In genomic region chr7:6399351-6399750, GRCh38 we compare ENCODE assay signal across 16 cellular contexts. TPM values are rescaled to one million over a fixed set of nuclear protein-coding genes. Genes with fewer than 3 reads are reported as not detected.
DNase-seq lines count a peak whose midpoint lies in the region; ATAC-seq and TF ChIP-seq lines count a peak whose summit lies in the region.
"Had no signal": no experiment of that assay in that cellular context is flagged by ENCODE, and none has a peak within 500 bp of the region (broad histone marks: within the 10 kb centered on the region; RNA-seq: fewer than 3 reads in every experiment).

No MANE protein-coding gene starts in this region.

- 100% methylated on average over 1 to 2 of the region's 8 CpGs for WGBS in mesodermal cell (ENCODE audit: insufficient coverage in 2 of 2), 2 experiments
- 98% methylated on average over 8 of the region's 8 CpGs for WGBS in thymus

- H3K36me3 ChIP-seq in mesodermal cell (ENCODE audit: control insufficient read depth, insufficient read depth, low read length), result peaks cover 76% of the 10 kb centered on the region
- peaks cover 51% of the 10 kb centered on the region for H3K36me3 ChIP-seq in thymus (ENCODE audit: control insufficient read depth, insufficient read depth)

- H3K27ac Mint-ChIP-seq in activated CD8-positive, alpha-beta T cell treated with anti-CD3 and anti-CD28 coated beads for 36 hours, result peak overlapping the region; percentile 25
- no peak overlapping the region for H3K27ac Mint-ChIP-seq in activated CD8-positive, alpha-beta T cell treated with anti-CD3 and anti-CD28 coated beads, Interleukin-2, amount 10 ng/mL, durations not matched to agents 7 days and 5 days
- H3K27ac Mint-ChIP-seq: stimulated activated memory B cell treated with anti-CD40 and anti-IgM and Interleukin-4, amounts not matched to agents 10 μg/mL and 1 μg/mL and 100 μg/mL, for 72 hours; T-helper 17 cell had no signal

- POLR2A ChIA-PET in activated CD8-positive, alpha-beta T cell treated with anti-CD3 and anti-CD28 coated beads for 36 hours (lab: Charles Lee), result no interaction called here
- POLR2A ChIA-PET in activated CD8-positive, alpha-beta T cell treated with anti-CD3 and anti-CD28 coated beads, Interleukin-2, amount 10 ng/mL, durations not matched to agents 7 days and 5 days (lab: Charles Lee), result no interaction called here

- peaks cover 32% of the 10 kb centered on the region for H3K36me3 Mint-ChIP-seq in activated CD8-positive, alpha-beta T cell treated with anti-CD3 and anti-CD28 coated beads for 36 hours (ENCODE audit: low read depth)
- peaks cover 51% of the 10 kb centered on the region for H3K36me3 Mint-ChIP-seq in activated CD8-positive, alpha-beta T cell treated with anti-CD3 and anti-CD28 coated beads, Interleukin-2, amount 10 ng/mL, durations not matched to agents 7 days and 5 days (ENCODE audit: low read depth)

- H3K27me3 ChIP-seq in thymus (ENCODE audit: control insufficient read depth, insufficient read depth), result no peaks in the 10 kb centered on the region

- CTCF ChIA-PET in activated CD8-positive, alpha-beta T cell treated with anti-CD3 and anti-CD28 coated beads for 36 hours (lab: Charles Lee), result interaction anchor here (1.0 kb wide), 1 partner anchor 9 kb away, joined by 4 read pairs; no protein-coding TSS in a partner anchor
- CTCF ChIA-PET in activated CD8-positive, alpha-beta T cell treated with anti-CD3 and anti-CD28 coated beads, Interleukin-2, amount 10 ng/mL, durations not matched to agents 7 days and 5 days (lab: Charles Lee), result no interaction called here

- H3K9me3 ChIP-seq in mesodermal cell (ENCODE audit: control insufficient read depth, low read length), result no peaks in the 10 kb centered on the region
- peaks cover under 1% of the 10 kb centered on the region for H3K9me3 ChIP-seq in thymus (ENCODE audit: control insufficient read depth)
- H3K9me3 ChIP-seq: A549 had no signal

- H3K4me1 ChIP-seq in mesodermal cell (ENCODE audit: control insufficient read depth, insufficient read depth, low read length, poor library complexity, severe bottlenecking) (peaks cover 27% of the 10 kb centered on the region), thymus (ENCODE audit: control insufficient read depth, insufficient read depth, low read length) (no peaks in the 10 kb centered on the region)

- intact Hi-C loops in activated CD8-positive, alpha-beta T cell treated with anti-CD3 and anti-CD28 coated beads for 36 hours (cut with micrococcal nuclease), result no loop called here

- peaks cover 26% of the 10 kb centered on the region for H3K4me1 Mint-ChIP-seq in activated CD8-positive, alpha-beta T cell treated with anti-CD3 and anti-CD28 coated beads for 36 hours (ENCODE audit: low read depth)
- peaks cover 21% of the 10 kb centered on the region for H3K4me1 Mint-ChIP-seq in activated CD8-positive, alpha-beta T cell treated with anti-CD3 and anti-CD28 coated beads, Interleukin-2, amount 10 ng/mL, durations not matched to agents 7 days and 5 days (ENCODE audit: low read depth)

- no peak for ATAC-seq in activated CD8-positive, alpha-beta T cell treated with anti-CD3 and anti-CD28 coated beads for 36 hours
- ATAC-seq in activated CD8-positive, alpha-beta T cell treated with anti-CD3 and anti-CD28 coated beads, Interleukin-2, amount 10 ng/mL, durations not matched to agents 7 days and 5 days, result no peak
- ATAC-seq in GM21737 (IDR thresholded peaks at IDR 0.05; ENCODE audit: unreplicated experiment) (no peak), HG02973 (IDR thresholded peaks at IDR 0.05; ENCODE audit: unreplicated experiment) (no peak)
- ATAC-seq: stimulated activated memory B cell treated with anti-CD40 and anti-IgM and Interleukin-4, amounts not matched to agents 10 μg/mL and 1 μg/mL and 100 μg/mL, for 72 hours; T-helper 17 cell had no signal

- no peak for DNase-seq in activated CD8-positive, alpha-beta T cell treated with anti-CD3 and anti-CD28 coated beads for 36 hours
- no peak for DNase-seq in activated CD8-positive, alpha-beta T cell treated with anti-CD3 and anti-CD28 coated beads, Interleukin-2, amount 10 ng/mL, durations not matched to agents 7 days and 5 days
- DNase-seq in coronary artery (ENCODE audit: low spot score), result no peak
- DNase-seq in effector CD4-positive, alpha-beta T cell, result no peak
- DNase-seq: aorta, GF-D8, kidney, naive B cell, NCI-H510A treated with DMSO at 0.1 percent for 48 hours, T-helper 17 cell had no signal

- no peaks in the 10 kb centered on the region for H3K9me3 Mint-ChIP-seq in activated CD8-positive, alpha-beta T cell treated with anti-CD3 and anti-CD28 coated beads for 36 hours
- no peaks in the 10 kb centered on the region for H3K9me3 Mint-ChIP-seq in activated CD8-positive, alpha-beta T cell treated with anti-CD3 and anti-CD28 coated beads, Interleukin-2, amount 10 ng/mL, durations not matched to agents 7 days and 5 days (ENCODE audit: insufficient read depth)
- H3K9me3 Mint-ChIP-seq: naive B cell; stimulated activated memory B cell treated with anti-CD40 and anti-IgM and Interleukin-4, amounts not matched to agents 10 μg/mL and 1 μg/mL and 100 μg/mL, for 72 hours had no signal

- H3K27me3 Mint-ChIP-seq in activated CD8-positive, alpha-beta T cell treated with anti-CD3 and anti-CD28 coated beads for 36 hours, result no peaks in the 10 kb centered on the region
- no peaks in the 10 kb centered on the region for H3K27me3 Mint-ChIP-seq in activated CD8-positive, alpha-beta T cell treated with anti-CD3 and anti-CD28 coated beads, Interleukin-2, amount 10 ng/mL, durations not matched to agents 7 days and 5 days (ENCODE audit: low read depth)
- H3K27me3 Mint-ChIP-seq: naive B cell; stimulated activated memory B cell treated with anti-CD40 and anti-IgM and Interleukin-4, amounts not matched to agents 10 μg/mL and 1 μg/mL and 100 μg/mL, for 72 hours; T-helper 17 cell had no signal

- H3K4me3 Mint-ChIP-seq in activated CD8-positive, alpha-beta T cell treated with anti-CD3 and anti-CD28 coated beads for 36 hours, result no peak overlapping the region
- no peak overlapping the region for H3K4me3 Mint-ChIP-seq in activated CD8-positive, alpha-beta T cell treated with anti-CD3 and anti-CD28 coated beads, Interleukin-2, amount 10 ng/mL, durations not matched to agents 7 days and 5 days
- H3K4me3 Mint-ChIP-seq: naive B cell; stimulated activated memory B cell treated with anti-CD40 and anti-IgM and Interleukin-4, amounts not matched to agents 10 μg/mL and 1 μg/mL and 100 μg/mL, for 72 hours; T-helper 17 cell had no signal

- H3K27ac ChIP-seq in coronary artery (peak overlapping the region in 1 of 2 donors; percentile 13), mesodermal cell (ENCODE audit: low read depth, low read length, severe bottlenecking) (peak overlapping the region; percentile 33), thymus (ENCODE audit: low read depth) (peak overlapping the region; percentile 8)

- TF ChIP-seq CTCF in activated CD8-positive, alpha-beta T cell treated with anti-CD3 and anti-CD28 coated beads for 36 hours (IDR thresholded peaks at IDR 0.05), result no peak
- TF ChIP-seq CTCF in coronary artery (IDR thresholded peaks at IDR 0.05), result no peak

- H3K4me3 ChIP-seq in coronary artery (peak overlapping the region; percentile 34), mesodermal cell (ENCODE audit: extremely low read depth, insufficient read depth, low read length, poor library complexity, severe bottlenecking) (no peak overlapping the region), thymus (ENCODE audit: low read length) (no peak overlapping the region)
- H3K4me3 ChIP-seq: A549 had no signal

RNA-seq across cellular contexts. Expression of gene RAC1, which starts 25.0 kb away (rescaled TPM):
- 100 to 1,000 TPM; 143 to 152 TPM for total RNA-seq in activated CD8-positive, alpha-beta T cell treated with anti-CD3 and anti-CD28 coated beads for 36 hours
- total RNA-seq in activated CD8-positive, alpha-beta T cell treated with anti-CD3 and anti-CD28 coated beads, Interleukin-2, amount 10 ng/mL, durations not matched to agents 7 days and 5 days, result 100 to 1,000 TPM; 182 to 186 TPM
- polyA plus RNA-seq in mesodermal cell (2013, experiment 1 of 2), result 293 TPM
- polyA plus RNA-seq in mesodermal cell (2013, experiment 2 of 2), result 284 TPM
- polyA plus RNA-seq in thymus, result 209 TPM

RNA-seq across cellular contexts. Expression of gene DAGLB, which starts 48.4 kb away (rescaled TPM):
- 10 to 100 TPM; 17.7 to 20.2 TPM for total RNA-seq in activated CD8-positive, alpha-beta T cell treated with anti-CD3 and anti-CD28 coated beads for 36 hours
- total RNA-seq in activated CD8-positive, alpha-beta T cell treated with anti-CD3 and anti-CD28 coated beads, Interleukin-2, amount 10 ng/mL, durations not matched to agents 7 days and 5 days, result 10 to 100 TPM; 25.1 to 28.5 TPM
- polyA plus RNA-seq in mesodermal cell (2013, experiment 1 of 2), result 14.7 TPM
- polyA plus RNA-seq in mesodermal cell (2013, experiment 2 of 2), result 13.1 TPM
- polyA plus RNA-seq in thymus, result 19.4 TPM

RNA-seq across cellular contexts. Expression of gene FAM220A, which starts 50.6 kb away (rescaled TPM):
- total RNA-seq in activated CD8-positive, alpha-beta T cell treated with anti-CD3 and anti-CD28 coated beads for 36 hours, result 10 to 100 TPM; 10.7 to 11.3 TPM
- 10 to 100 TPM; 11.6 to 16.7 TPM for total RNA-seq in activated CD8-positive, alpha-beta T cell treated with anti-CD3 and anti-CD28 coated beads, Interleukin-2, amount 10 ng/mL, durations not matched to agents 7 days and 5 days
- polyA plus RNA-seq in mesodermal cell (2013, experiment 1 of 2), result 20.4 TPM
- 21.9 TPM for polyA plus RNA-seq in mesodermal cell (2013, experiment 2 of 2)
- polyA plus RNA-seq in thymus, result 17.1 TPM
